ENCODE assay signal across 10 cellular contexts in the genomic region with DNA sequence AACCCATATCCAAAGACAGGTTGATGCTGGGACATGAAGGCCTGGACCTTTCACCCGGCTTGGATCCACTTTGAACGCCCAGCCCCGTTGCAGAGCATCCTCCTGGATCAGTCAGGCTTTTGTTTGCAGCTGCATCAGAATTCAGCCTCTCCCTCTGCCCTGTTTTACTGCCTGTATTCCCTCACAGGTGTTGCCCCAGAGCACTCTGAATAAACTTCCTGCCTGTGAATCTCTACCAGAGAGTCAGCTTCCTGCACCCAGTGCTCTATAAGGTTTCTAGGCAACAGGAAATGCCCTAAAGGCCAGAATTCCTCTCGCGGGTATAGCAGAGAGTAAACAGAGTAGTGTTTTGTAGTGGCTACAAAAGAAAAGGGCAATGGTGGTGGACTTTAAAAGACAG. TPM values are rescaled to one million over a fixed set of nuclear protein-coding genes. Genes with fewer than 3 reads are reported as not detected.
A peak's percentile ranks its signal among the peaks of the same experiment; 100 is the strongest.
DNase-seq lines count a peak whose midpoint lies in the region; ATAC-seq and TF ChIP-seq lines count a peak whose summit lies in the region.
"Had no signal": no experiment of that assay in that cellular context is flagged by ENCODE, and none has a peak within 500 bp of the region (broad histone marks: within the 10 kb centered on the region; RNA-seq: fewer than 3 reads in every experiment).

No MANE protein-coding gene starts in this region.

- H3K27me3 Mint-ChIP-seq in osteocyte (ENCODE audit: unreplicated experiment), result no peaks in the 10 kb centered on the region

- BruUV-seq in mammary epithelial cell (replicated peaks; lab: Mats Ljungman, UMichigan), result no TSS peak

- peak overlapping the region; percentile 58 for H2AFZ ChIP-seq in mammary epithelial cell (ENCODE audit: low read depth, low read length)

- TF ChIP-seq CTCF in mammary epithelial cell (conservative IDR thresholded peaks at IDR 0.05 in 1 of 2, IDR thresholded peaks at IDR 0.05 in 1 of 2; ENCODE audit: extremely low read depth in 1 of 2, insufficient read depth in 1 of 2, low read depth in 1 of 2, low read length in 2 of 2) (no peak), osteocyte (IDR thresholded peaks at IDR 0.05) (no peak)

- DNase-seq in NCI-H1417 (lab: John Stamatoyannopoulos, UW), result peak; percentile 9 to 93 (median 79)
- DNase-seq in mammary epithelial cell, result peak; percentile 89
- DNase-seq in osteocyte (ENCODE audit: extremely low spot score, unreplicated experiment), result no peak
- DNase-seq in aorta, result no peak
- no peak for DNase-seq in activated CD4-positive, CD25-positive, alpha-beta regulatory T cell (lab: John Stamatoyannopoulos, UW)
- no peak for DNase-seq in T-helper 2 cell
- DNase-seq in HEK293T (ENCODE audit: extremely low spot score), result no peak
- DNase-seq: brain microvascular endothelial cell, heart left ventricle had no signal

- H3K4me1 Mint-ChIP-seq in osteocyte (ENCODE audit: unreplicated experiment), result peaks cover 25% of the 10 kb centered on the region

- peak overlapping the region; percentile 78 for H3K27ac Mint-ChIP-seq in osteocyte (ENCODE audit: unreplicated experiment)

- ATAC-seq in GM18907 (IDR thresholded peaks at IDR 0.05; ENCODE audit: unreplicated experiment) (peak; percentile 70), aorta (ENCODE audit: low FRiP score) (no peak)
- ATAC-seq: heart left ventricle had no signal

- intact Hi-C loops in mammary epithelial cell (cut with micrococcal nuclease) (loop anchor here (5.0 kb wide), 1 partner anchor 912 kb away; no protein-coding TSS in a partner anchor), aorta (cut with DNase I) (no loop called here)

- peak overlapping the region; percentile 66 for H3K4me2 ChIP-seq in mammary epithelial cell (ENCODE audit: insufficient read depth, low read depth, low read length)

- H3K27me3 ChIP-seq in mammary epithelial cell (ENCODE audit: insufficient read depth, low read length) (no peaks in the 10 kb centered on the region), aorta (ENCODE audit: control insufficient read depth in 1 of 2, insufficient read depth in 2 of 2, low read length in 1 of 2) (no peaks in the 10 kb centered on the region)
- H3K27me3 ChIP-seq: brain microvascular endothelial cell, heart left ventricle had no signal

- H3K27ac ChIP-seq in mammary epithelial cell (ENCODE audit: insufficient read depth, low read depth, low read length), result peak overlapping the region; percentile 89
- H3K27ac ChIP-seq in aorta (ENCODE audit: low read depth in 1 of 2, low read length in 2 of 2), result no peak overlapping the region
- H3K27ac ChIP-seq: brain microvascular endothelial cell, heart left ventricle had no signal

- H3K9me3 Mint-ChIP-seq in osteocyte (ENCODE audit: unreplicated experiment), result no peaks in the 10 kb centered on the region

- no peaks in the 10 kb centered on the region for H3K36me3 Mint-ChIP-seq in osteocyte (ENCODE audit: unreplicated experiment)

- CTCF ChIA-PET in mammary epithelial cell (lab: Charles Lee; ENCODE audit: low non-redundant PET) (interaction anchor here (0.6 kb wide), 1 partner anchor 48 kb away, joined by 3 read pairs; no protein-coding TSS in a partner anchor), HEK293T (lab: Yijun Ruan, JAX) (no interaction called here)

- H3K9me3 ChIP-seq in mammary epithelial cell (replicated peaks; ENCODE audit: insufficient read depth, low read length), result no peaks in the 10 kb centered on the region
- H3K9me3 ChIP-seq in aorta (ENCODE audit: control insufficient read depth, low read length), result no peaks in the 10 kb centered on the region
- H3K9me3 ChIP-seq: heart left ventricle had no signal

- no peaks in the 10 kb centered on the region for H3K36me3 ChIP-seq in mammary epithelial cell (ENCODE audit: insufficient read depth, low read length)
- H3K36me3 ChIP-seq in aorta (ENCODE audit: control insufficient read depth in 1 of 2, insufficient read depth in 2 of 2, low read length in 1 of 2), result no peaks in the 10 kb centered on the region
- H3K36me3 ChIP-seq: brain microvascular endothelial cell, heart left ventricle had no signal

- no peak overlapping the region for H3K4me3 Mint-ChIP-seq in osteocyte (ENCODE audit: unreplicated experiment)

- peak overlapping the region; percentile 63 for H3K9ac ChIP-seq in mammary epithelial cell (ENCODE audit: insufficient read depth, low read length)

- POLR2A ChIA-PET in HEK293T (lab: Yijun Ruan, JAX), result no interaction called here

- no peak overlapping the region for H3K4me3 ChIP-seq in mammary epithelial cell (replicated peaks in 1 of 3; ENCODE audit: insufficient read depth in 1 of 3, low read depth in 2 of 3, low read length in 3 of 3)
- no peak overlapping the region for H3K4me3 ChIP-seq in aorta (ENCODE audit: low read length in 2 of 2)
- H3K4me3 ChIP-seq: heart left ventricle had no signal

- no peaks in the 10 kb centered on the region for H4K20me1 ChIP-seq in mammary epithelial cell (ENCODE audit: insufficient read depth, low read length)

- H3K4me1 ChIP-seq in mammary epithelial cell (ENCODE audit: insufficient read depth, low read length) (peaks cover 25% of the 10 kb centered on the region), aorta (ENCODE audit: control insufficient read depth in 1 of 2, insufficient read depth in 2 of 2, low read length in 2 of 2) (peaks cover 3% of the 10 kb centered on the region in 2 donors)

- H3K79me2 ChIP-seq in mammary epithelial cell (ENCODE audit: insufficient read depth, low read length), result peaks cover 90% of the 10 kb centered on the region

- in situ Hi-C loops in mammary epithelial cell (cut with MboI; ENCODE audit: low sequenced_read_pairs in 2 of 2), result loop anchor here (5.0 to 25.0 kb wide), 3 partner anchors 197 to 552 kb away; no protein-coding TSS in a partner anchor

- dilution Hi-C loops in mammary epithelial cell (cut with HindIII; ENCODE audit: low sequenced_read_pairs), result no loop called here

- 4% methylated on average over 4 of the region's 5 CpGs for WGBS in mammary epithelial cell (ENCODE audit: low coverage, missing lambda C conversion rate)
- 56 to 57% methylated on average over 5 of the region's 5 CpGs for WGBS in aorta, 2 donors

TF ChIP-seq in HEK293T, 16 proteins besides CTCF, POLR2A, EP300 and RAD21:
- TF ChIP-seq FOXA1 (IDR thresholded peaks at IDR 0.05) (no peak), CTBP1 (IDR thresholded peaks at IDR 0.05; ENCODE audit: borderline replicate concordance) (no peak), LEF1 (IDR thresholded peaks at IDR 0.05; ENCODE audit: borderline replicate concordance) (no peak), FOXM1 (IDR thresholded peaks at IDR 0.05; ENCODE audit: borderline replicate concordance) (no peak), ARNT (IDR thresholded peaks at IDR 0.05) (no peak)

RNA-seq across cellular contexts. Expression of a gene that starts 25.5 kb away (rescaled TPM):
- 1 to 10 TPM; 5.4 to 8.5 TPM for total RNA-seq in mammary epithelial cell
- polyA plus RNA-seq in mammary epithelial cell, result 5.7 TPM
- 1.2 TPM for polyA minus RNA-seq in mammary epithelial cell
- 3.5 and 5.9 TPM in 2 replicates for total RNA-seq in osteocyte
- total RNA-seq in aorta, result 10 to 100 TPM; 18.0 to 32.7 TPM
- polyA plus RNA-seq in aorta, result 1 to 10 TPM; 2.8 to 9.0 TPM

Comparison
In these comparisons a context has a peak if more than half of its experiments do, and no peak if none do; other contexts are left out.
1. DNase-seq: peak in NCI-H1417 (3 of 3) and mammary epithelial cell (single experiment); none in osteocyte (single experiment), aorta (0 of 2), activated CD4-positive, CD25-positive, alpha-beta regulatory T cell (0 of 4), T-helper 2 cell (0 of 5) and HEK293T (single experiment).